ENCODE assay signal across 7 cellular contexts in genomic region chr7:148264933-148265557, GRCh38.
A peak's percentile ranks its signal among the peaks of the same experiment; 100 is the strongest.
DNase-seq lines count a peak whose midpoint lies in the region; ATAC-seq, FAIRE-seq and TF ChIP-seq lines count a peak whose summit lies in the region.

No MANE protein-coding gene starts in this region.

- CTCF ChIA-PET in HepG2 (lab: Yijun Ruan, JAX; ENCODE audit: low intra/inter-chr PET ratio, low total read pairs) = interaction anchor here (1.3 kb wide), 1 partner anchor 263 kb away, joined by 6 read pairs; no protein-coding TSS in a partner anchor

- BruUV-seq in HepG2 (replicated peaks; lab: Mats Ljungman, UMichigan) = no TSS peak

- H3K4me3 ChIP-seq in H7 (ENCODE audit: insufficient read depth, low read depth, low read length) (no peak overlapping the region), HepG2 (replicated peaks in 1 of 3; ENCODE audit: insufficient read depth in 1 of 3, low read depth in 2 of 3, low read length in 3 of 3) (no peak overlapping the region)

- DNase-seq in GM03348 (ENCODE audit: low spot score) = peak; percentile 55
- peak; percentile 70 for DNase-seq in H7
- peak; percentile 82 for DNase-seq in NCI-H1694 treated with DMSO at 0.1 percent for 48 hours (lab: John Stamatoyannopoulos, UW)
- DNase-seq in amniotic epithelial cell (ENCODE audit: low read depth) = peak; percentile 27
- DNase-seq in HepG2 (ENCODE audit: low spot score) = peak; percentile 30
- DNase-seq in activated T-cell treated with anti-CD3 and anti-CD28 coated beads, Interleukin-2, amount 50 U/mL, for 1 hour = no peak
- no peak for DNase-seq in C1 segment of cervical spinal cord (lab: John Stamatoyannopoulos, UW)

- no peaks in the 10 kb centered on the region for H3K9me3 ChIP-seq in HepG2 (ENCODE audit: low read length)

- FAIRE-seq in HepG2 (lab: Jason Lieb, UNC) = no peak

- 11% methylated on average over 7 of the region's 7 CpGs for WGBS in HepG2 (ENCODE audit: low lambda C conversion rate)

- no peaks in the 10 kb centered on the region for H3K79me2 ChIP-seq in HepG2 (ENCODE audit: insufficient read depth, low read length)

- no peak overlapping the region for H3K4me2 ChIP-seq in HepG2 (ENCODE audit: low read depth, low read length)

- no peaks in the 10 kb centered on the region for H3K4me1 ChIP-seq in HepG2 (ENCODE audit: insufficient read depth, low read length)

- no peaks in the 10 kb centered on the region for H3K27me3 ChIP-seq in H7 (ENCODE audit: control insufficient read depth, insufficient read depth, low read length)
- H3K27me3 ChIP-seq in HepG2 (ENCODE audit: control insufficient read depth in 1 of 2, insufficient read depth in 2 of 2, low read length in 2 of 2) = peaks cover 0 to 12% of the 10 kb centered on the region in 2 experiments; a peak in 1 of 5 replicates

- in situ Hi-C loops in HepG2 (cut with HindIII; ENCODE audit: extremely low pct_ligation_motif_present, low pct_unique_long_range_greater_than_20kb) = loop anchor here (10.0 to 25.0 kb wide), 2 partner anchors 220 to 697 kb away; no protein-coding TSS in a partner anchor

- no peak for TF ChIP-seq POLR2A in HepG2 (IDR thresholded peaks at IDR 0.05; ENCODE audit: insufficient read depth in 1 of 2, low read depth in 2 of 2, low read length in 2 of 2)

- no peak overlapping the region for H2AFZ ChIP-seq in HepG2 (ENCODE audit: low read length)

- no peaks in the 10 kb centered on the region for H3K36me3 ChIP-seq in H7 (replicated peaks; ENCODE audit: control insufficient read depth, insufficient read depth, low read length)
- no peaks in the 10 kb centered on the region for H3K36me3 ChIP-seq in HepG2 (replicated peaks in 1 of 2; ENCODE audit: control insufficient read depth in 1 of 2, insufficient read depth in 2 of 2, low read length in 2 of 2)

- no peak overlapping the region for H3K27ac ChIP-seq in HepG2 (ENCODE audit: extremely low read length, insufficient read depth, low read length)

- no peak overlapping the region for H3K9ac ChIP-seq in HepG2 (ENCODE audit: insufficient read depth, low read depth, low read length)

- peak; percentile 66 for TF ChIP-seq CTCF in HepG2 (CRISPR knock-in tag; IDR thresholded peaks at IDR 0.05)

- H4K20me1 ChIP-seq in HepG2 (ENCODE audit: insufficient read depth, low read length) = no peaks in the 10 kb centered on the region

- ATAC-seq in HepG2 = peak; percentile 65

- peak; percentile 42; the same call in 1 of the 2 replicates for TF ChIP-seq RAD21 in HepG2 (CRISPR knock-in tag; IDR thresholded peaks at IDR 0.05)

- intact Hi-C loops in HepG2 (cut with micrococcal nuclease; ENCODE audit: unreplicated experiment) = loop anchor here (1.0 to 5.0 kb wide), 3 partner anchors 215 to 702 kb away; no protein-coding TSS in a partner anchor

- POLR2A ChIA-PET in HepG2 (lab: Yijun Ruan, JAX) = no interaction called here

- TF ChIP-seq EP300 in HepG2 (IDR thresholded peaks at IDR 0.05; ENCODE audit: low read depth in 2 of 2, low read length in 2 of 2) (no peak), HepG2 (CRISPR knock-in tag; IDR thresholded peaks at IDR 0.05; ENCODE audit: borderline replicate concordance) (no peak)

TF ChIP-seq in HepG2, 621 proteins besides CTCF, POLR2A, EP300 and RAD21:
- TF ChIP-seq FOXA1 (IDR thresholded peaks at IDR 0.05) = no peak
- TF ChIP-seq FOXA1 (CRISPR knock-in tag; IDR thresholded peaks at IDR 0.05) = peak; percentile 40; the same call in 1 of the 2 replicates
- TF ChIP-seq HMGXB3 (CRISPR knock-in tag; IDR thresholded peaks at IDR 0.05; ENCODE audit: borderline replicate concordance) = no peak
- TF ChIP-seq STAG1 (CRISPR knock-in tag; IDR thresholded peaks at IDR 0.05) = peak; percentile 80
- no peak for TF ChIP-seq RNF2 (conservative IDR thresholded peaks at IDR 0.05; ENCODE audit: low read depth)
- TF ChIP-seq DNMT3B (CRISPR knock-in tag; conservative IDR thresholded peaks at IDR 0.05) = no peak
- TF ChIP-seq ZKSCAN8 (CRISPR knock-in tag; IDR thresholded peaks at IDR 0.05; ENCODE audit: borderline replicate concordance) = no peak
- TF ChIP-seq ARID2 (CRISPR knock-in tag; IDR thresholded peaks at IDR 0.05; ENCODE audit: borderline replicate concordance) = no peak
- TF ChIP-seq SMC3 (IDR thresholded peaks at IDR 0.05; ENCODE audit: low read length) = peak; percentile 62
- TF ChIP-seq ZNF652 (CRISPR knock-in tag; IDR thresholded peaks at IDR 0.05; ENCODE audit: borderline replicate concordance, low read depth) = peak; percentile 87
- no peak for TF ChIP-seq MED8 (CRISPR knock-in tag; IDR thresholded peaks at IDR 0.05; ENCODE audit: insufficient replicate concordance)
- TF ChIP-seq HMGXB4 (CRISPR knock-in tag; IDR thresholded peaks at IDR 0.05; ENCODE audit: borderline replicate concordance in 1 of 2, low read depth in 1 of 2) = no peak
- no peak for TF ChIP-seq GPBP1L1 (CRISPR knock-in tag; IDR thresholded peaks at IDR 0.05)
- no peak for TF ChIP-seq HCFC1 (IDR thresholded peaks at IDR 0.05; ENCODE audit: low read depth, low read length)
- no peak for TF ChIP-seq NRL (CRISPR knock-in tag; IDR thresholded peaks at IDR 0.05; ENCODE audit: borderline replicate concordance)
TF ChIP-seq in HepG2: peak in this region for 4.

Comparison
In these comparisons a context has a peak if more than half of its experiments do, and no peak if none do; other contexts are left out.
1. DNase-seq: peak in GM03348 (single experiment), H7 (single experiment), NCI-H1694 treated with DMSO at 0.1 percent for 48 hours (single experiment), amniotic epithelial cell (single experiment) and HepG2 (single experiment); none in activated T-cell treated with anti-CD3 and anti-CD28 coated beads, Interleukin-2, amount 50 U/mL, for 1 hour (single experiment) and C1 segment of cervical spinal cord (0 of 14).